ENCODE assay signal across 8 cellular contexts in the genomic region with DNA sequence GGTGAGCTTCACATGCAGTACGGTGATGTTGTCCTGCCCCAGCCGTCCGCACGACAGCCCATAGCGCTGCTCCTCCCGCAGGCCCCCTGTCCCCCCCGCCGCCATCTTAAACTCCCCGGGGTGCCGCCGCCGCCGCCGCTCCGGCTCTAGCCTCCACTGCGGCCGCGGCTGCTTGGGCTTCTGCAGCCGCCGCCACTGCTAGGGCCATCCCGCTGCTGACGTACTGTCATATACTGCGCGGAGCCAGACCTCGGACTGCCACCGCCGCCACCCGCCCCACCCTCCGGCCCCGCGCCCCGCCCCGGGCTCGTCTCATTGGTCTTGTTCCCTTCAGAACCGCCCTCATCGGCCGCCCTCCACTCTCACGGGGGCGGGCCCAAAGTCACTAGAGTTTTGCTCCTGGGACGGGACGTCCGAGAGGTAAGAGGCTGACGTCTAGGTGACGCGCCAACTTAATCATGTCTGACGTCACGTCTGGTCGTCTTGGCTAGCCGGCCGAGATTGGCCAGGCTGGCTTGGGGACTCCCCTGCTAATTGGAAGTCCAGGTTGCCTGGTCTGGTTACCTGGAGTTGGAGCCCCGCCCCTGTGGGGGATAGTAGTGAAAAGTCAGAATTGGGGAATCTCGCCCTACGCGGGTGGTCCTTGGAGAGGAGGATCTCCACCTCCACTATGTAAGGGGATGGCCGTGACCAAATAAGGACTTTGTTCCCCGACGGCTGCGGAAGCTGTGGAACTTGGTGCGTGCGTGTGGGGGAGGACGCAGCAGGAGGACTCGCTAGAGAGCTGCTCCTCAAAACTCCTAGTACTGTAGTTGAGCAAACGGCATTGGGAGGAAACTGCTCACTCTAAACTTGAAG. TPM values are rescaled to one million over a fixed set of nuclear protein-coding genes. Genes with fewer than 3 reads are reported as not detected.
DNase-seq lines count a peak whose midpoint lies in the region; TF ChIP-seq lines count a peak whose summit lies in the region.

Gene ELL2, minus strand, starts transcription at position 235 of the 858 bp plus-strand sequence. Its CDS starts 130 bp downstream, at position 105.

- H3K4me3 ChIP-seq in HFF-Myc (replicated peaks; ENCODE audit: low read depth, low read length) (peak within 1 kb of the TSS; percentile 68), osteoblast (ENCODE audit: insufficient read depth, low read length) (peak within 1 kb of the TSS; percentile 94), testis (peak within 1 kb of the TSS; percentile 92 to 98)

- H3K9me3 ChIP-seq in osteoblast (ENCODE audit: low read depth, low read length) (no peaks in the 10 kb centered on the region), testis (no peaks in the 10 kb centered on the region)

- H3K4me1 ChIP-seq in osteoblast (ENCODE audit: insufficient read depth, low read length): peaks cover 28% of the 10 kb centered on the region
- H3K4me1 ChIP-seq in testis: peaks cover 1% of the 10 kb centered on the region

- CTCF ChIA-PET in GM10248 (lab: Yijun Ruan, JAX): interaction anchor here (0.6 to 4.5 kb wide), 16 partner anchors 10 to 375 kb away, joined by 3 to 37 read pairs (median 3); no protein-coding TSS in a partner anchor

- peak; percentile 66 for TF ChIP-seq POLR2A in testis (IDR thresholded peaks at IDR 0.05)

- intact Hi-C loops in head of caudate nucleus (cut with DNase I) (loop anchor here (2.0 to 5.0 kb wide), 2 partner anchors 103 to 375 kb away; no protein-coding TSS in a partner anchor), testis (cut with DNase I; ENCODE audit: low total_unique reads) (loop anchor here (5.0 kb wide), 1 partner anchor 105 kb away; no protein-coding TSS in a partner anchor)

- WGBS in testis, 2 donors: 0 to 1% methylated on average over 18 to 43 of the region's 63 CpGs

- H4K20me1 ChIP-seq in osteoblast (ENCODE audit: insufficient read depth, low read length): peaks cover 41% of the 10 kb centered on the region

- POLR2A ChIA-PET in GM10248 (lab: Yijun Ruan, JAX): no interaction called here

- H3K27ac ChIP-seq in osteoblast (ENCODE audit: low read depth, low read length) (peak within 1 kb of the TSS; percentile 96), testis (peak within 1 kb of the TSS; percentile 97 to 98)

- peak within 1 kb of the TSS; percentile 58 for H2AFZ ChIP-seq in osteoblast (ENCODE audit: low read length)

- H3K36me3 ChIP-seq in osteoblast (ENCODE audit: insufficient read depth, low read length) (peaks cover 5% of the 10 kb centered on the region), testis (ENCODE audit: low read depth, missing control alignments) (no peaks in the 10 kb centered on the region)

- H3K27me3 ChIP-seq in osteoblast (ENCODE audit: insufficient read depth, low read length): no peaks in the 10 kb centered on the region
- no peaks in the 10 kb centered on the region for H3K27me3 ChIP-seq in testis

- TF ChIP-seq CTCF in GM10248 (IDR thresholded peaks at IDR 0.05; ENCODE audit: control extremely low read depth, extremely low read depth, low read depth, missing control alignments): no peak
- TF ChIP-seq CTCF in HFF-Myc (IDR thresholded peaks at IDR 0.05; ENCODE audit: low read depth, low read length, missing control alignments): no peak
- TF ChIP-seq CTCF in osteoblast (IDR thresholded peaks at IDR 0.05; ENCODE audit: extremely low read depth, low read depth, low read length): no peak
- TF ChIP-seq CTCF in testis (IDR thresholded peaks at IDR 0.05): no peak

- H3K79me2 ChIP-seq in osteoblast (ENCODE audit: insufficient read depth, low read length): peaks cover 47% of the 10 kb centered on the region

- peak within 1 kb of the TSS; percentile 93 for H3K4me2 ChIP-seq in osteoblast (ENCODE audit: insufficient read depth, low read length)

- DNase-seq in GM10248 (ENCODE audit: extremely low spot score): peak; percentile 95
- DNase-seq in HFF-Myc (ENCODE audit: extremely low read depth, low read depth): peak; percentile 83
- DNase-seq in NAMALWA (ENCODE audit: low spot score): peak; percentile 99
- peak; percentile 99 to 100 for DNase-seq in SW 1271 (lab: John Stamatoyannopoulos, UW)
- peak; percentile 92 for DNase-seq in activated naive CD8-positive, alpha-beta T cell treated with anti-CD3 and anti-CD28 coated beads, Interleukin-2, amount 50 U/mL, for 16 hours (ENCODE audit: low read depth, low spot score)
- peak; percentile 88 to 98 (median 96) for DNase-seq in head of caudate nucleus
- peak; percentile 97 for DNase-seq in osteoblast (ENCODE audit: insufficient read length, low spot score, missing footprints)
- DNase-seq in testis: peak; percentile 99

RNA-seq across cellular contexts. Expression of gene ELL2, which starts in this region (rescaled TPM):
- total RNA-seq in osteoblast (113 and 123 TPM in 2 replicates), testis (10 to 100 TPM; 78.9 to 87.3 TPM)
- polyA plus RNA-seq in testis (ENCODE audit: insufficient read depth, low read depth, low replicate concordance): 32.1 TPM

Comparison
In these comparisons a context has a peak if more than half of its experiments do, and no peak if none do; other contexts are left out.
1. Peak in every context shown above with its lines: DNase-seq, H3K4me3 ChIP-seq and H3K27ac ChIP-seq.